ENCODE assay signal across 3 cellular contexts in genomic region chr7:365593-365992, GRCh38.
TF ChIP-seq lines count a peak whose summit lies in the region.

No MANE protein-coding gene starts in this region.

TF ChIP-seq in SK-N-SH, 30 proteins besides CTCF, POLR2A, EP300 and RAD21:
- TF ChIP-seq MAX (IDR thresholded peaks at IDR 0.05; ENCODE audit: low read depth) (no peak), PBX3 (IDR thresholded peaks at IDR 0.05) (no peak), NFIC (IDR thresholded peaks at IDR 0.05; ENCODE audit: borderline replicate concordance) (no peak), USF2 (IDR thresholded peaks at IDR 0.05; ENCODE audit: borderline replicate concordance, low read depth, low read length) (no peak), RXRA (IDR thresholded peaks at IDR 0.05; ENCODE audit: borderline replicate concordance, low read depth) (no peak)

TF ChIP-seq in SK-N-SH treated with all-trans-retinoic acid at 6 μM for 48 hours, 23 proteins besides CTCF, POLR2A, EP300 and RAD21:
- no peak for TF ChIP-seq POU6F1 (CRISPR knock-in tag; IDR thresholded peaks at IDR 0.05; ENCODE audit: borderline replicate concordance, low read depth)
- TF ChIP-seq PPARA (CRISPR knock-in tag; IDR thresholded peaks at IDR 0.05; ENCODE audit: borderline replicate concordance), result no peak
- no peak for TF ChIP-seq PATZ1 (CRISPR knock-in tag; IDR thresholded peaks at IDR 0.05; ENCODE audit: borderline replicate concordance)
- no peak for TF ChIP-seq ZFP30 (CRISPR knock-in tag; IDR thresholded peaks at IDR 0.05)
- TF ChIP-seq ZNF8 (CRISPR knock-in tag; IDR thresholded peaks at IDR 0.05), result no peak
- TF ChIP-seq TSHZ2 (CRISPR knock-in tag; IDR thresholded peaks at IDR 0.05), result no peak

TF ChIP-seq in endothelial cell of umbilical vein, 7 proteins besides CTCF, POLR2A, EP300 and RAD21:
- TF ChIP-seq EZH2 (IDR thresholded peaks at IDR 0.05; ENCODE audit: borderline replicate concordance, low read depth, low read length, severe bottlenecking) (no peak), MAX (IDR thresholded peaks at IDR 0.05; ENCODE audit: insufficient read depth, insufficient read length) (no peak), FOS (IDR thresholded peaks at IDR 0.05; ENCODE audit: borderline replicate concordance, insufficient read depth, low read length) (no peak), POLR2AphosphoS5 (IDR thresholded peaks at IDR 0.05; ENCODE audit: insufficient read depth, low read depth, low read length) (no peak), MYC (IDR thresholded peaks at IDR 0.05; ENCODE audit: low read depth, low read length) (no peak), GATA2 (IDR thresholded peaks at IDR 0.05; ENCODE audit: insufficient read depth, insufficient read length, low read depth, low read length) (no peak)
TF ChIP-seq in endothelial cell of umbilical vein: peak in this region for 0.
